Comparison of ENCODE assay signal across 20 cellular contexts in the genomic region with DNA sequence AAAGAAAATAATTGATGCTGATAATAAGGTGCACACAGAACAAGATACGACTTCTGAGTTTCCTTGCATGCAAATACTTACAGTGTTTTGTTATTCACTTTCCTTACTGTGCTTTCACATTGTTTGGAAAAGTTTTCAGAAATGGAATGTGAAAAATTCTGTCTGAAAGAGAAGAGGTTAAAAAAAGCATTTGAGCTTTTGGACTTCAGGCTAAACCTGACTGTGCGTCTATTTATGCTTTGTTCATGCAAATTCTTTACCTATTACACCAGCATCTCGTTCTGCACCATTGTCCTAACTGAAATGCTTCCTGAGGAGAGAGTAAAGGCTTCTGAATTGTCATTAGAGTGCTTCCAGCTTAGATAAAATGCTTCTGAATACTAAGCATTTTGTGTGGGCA.
A peak's percentile ranks its signal among the peaks of the same experiment; 100 is the strongest.
DNase-seq lines count a peak whose midpoint lies in the region; ATAC-seq and TF ChIP-seq lines count a peak whose summit lies in the region.
"Had no signal": no experiment of that assay in that cellular context is flagged by ENCODE, and none has a peak within 500 bp of the region (broad histone marks: within the 10 kb centered on the region; RNA-seq: fewer than 3 reads in every experiment).

No MANE protein-coding gene starts in this region.

- H3K18ac ChIP-seq in trophoblast cell (ENCODE audit: low read length) = no peak overlapping the region

- H3K36me3 Mint-ChIP-seq in stimulated activated naive B cell treated with anti-CD40 and anti-IgM and Interleukin-4, amounts not matched to agents 10 μg/mL and 1 μg/mL and 100 μg/mL, for 72 hours = no peaks in the 10 kb centered on the region
- H3K36me3 Mint-ChIP-seq: activated naive CD8-positive, alpha-beta T cell treated with anti-CD3 and anti-CD28 coated beads for 36 hours; immature natural killer cell had no signal

- H3K79me1 ChIP-seq in trophoblast cell (ENCODE audit: low read length) = peaks cover 4% of the 10 kb centered on the region

- H3K4me1 ChIP-seq in gastroesophageal sphincter (peaks cover 0 to 29% (median 10%) of the 10 kb centered on the region in 3 donors), trophoblast cell (ENCODE audit: control insufficient read depth in 1 of 2, insufficient read depth in 2 of 2, low read length in 2 of 2) (peaks cover 0 to 7% of the 10 kb centered on the region in 2 experiments)

- no peaks in the 10 kb centered on the region for H3K4me1 Mint-ChIP-seq in stimulated activated naive B cell treated with anti-CD40 and anti-IgM and Interleukin-4, amounts not matched to agents 10 μg/mL and 1 μg/mL and 100 μg/mL, for 72 hours
- H3K4me1 Mint-ChIP-seq: activated naive CD8-positive, alpha-beta T cell treated with anti-CD3 and anti-CD28 coated beads for 36 hours; immature natural killer cell had no signal

- ATAC-seq in gastroesophageal sphincter (no peak), GM19328 (IDR thresholded peaks at IDR 0.05; ENCODE audit: unreplicated experiment) (no peak)
- ATAC-seq in stimulated activated naive B cell treated with anti-CD40 and anti-IgM and Interleukin-4, amounts not matched to agents 10 μg/mL and 1 μg/mL and 100 μg/mL, for 72 hours (replicated peaks) = no peak
- ATAC-seq: activated T-cell treated with anti-CD3 and anti-CD28 coated beads, Interleukin-2, amount 50 U/mL, for 72 hours had no signal

- H4K12ac ChIP-seq in trophoblast cell (ENCODE audit: low read depth, low read length) = no peak overlapping the region

- H3K27ac Mint-ChIP-seq in stimulated activated naive B cell treated with anti-CD40 and anti-IgM and Interleukin-4, amounts not matched to agents 10 μg/mL and 1 μg/mL and 100 μg/mL, for 72 hours = no peak overlapping the region
- H3K27ac Mint-ChIP-seq: activated naive CD8-positive, alpha-beta T cell treated with anti-CD3 and anti-CD28 coated beads for 36 hours; activated T-cell treated with anti-CD3 and anti-CD28 coated beads, Interleukin-2, amount 50 U/mL, for 72 hours; immature natural killer cell had no signal

- H3K23ac ChIP-seq in trophoblast cell (ENCODE audit: low read length) = no peak overlapping the region

- no peaks in the 10 kb centered on the region for H3K27me3 Mint-ChIP-seq in stimulated activated naive B cell treated with anti-CD40 and anti-IgM and Interleukin-4, amounts not matched to agents 10 μg/mL and 1 μg/mL and 100 μg/mL, for 72 hours

- H3K9me3 ChIP-seq in gastroesophageal sphincter = no peaks in the 10 kb centered on the region
- H3K9me3 ChIP-seq in trophoblast cell (ENCODE audit: insufficient read depth, low read depth, low read length) = no peaks in the 10 kb centered on the region
- H3K9me3 ChIP-seq: BLaER1 treated with 17β-estradiol and CSF1 and Interleukin-3, amounts not matched to agents 10 nM and 100 nM; MG63 had no signal

- DNase-seq in HCEC 1CT = peak; percentile 27
- DNase-seq in amniotic epithelial cell (ENCODE audit: low read depth) = peak; percentile 45
- DNase-seq in trophoblast cell = peak; percentile 53 to 95
- no peak for DNase-seq in medulla oblongata (ENCODE audit: extremely low spot score)
- no peak for DNase-seq in stimulated activated naive B cell treated with anti-CD40 and anti-IgM and Interleukin-4, amounts not matched to agents 10 μg/mL and 1 μg/mL and 100 μg/mL, for 72 hours
- DNase-seq in effector CD8-positive, alpha-beta T cell (lab: John Stamatoyannopoulos, UW) = no peak
- DNase-seq: activated CD4-positive, alpha-beta T cell treated with anti-CD3 and anti-CD28 coated beads, Interleukin-2, amount 50 U/mL, for 48 hours; activated naive CD8-positive, alpha-beta T cell treated with anti-CD3 and anti-CD28 coated beads for 36 hours; activated T-cell treated with anti-CD3 and anti-CD28 coated beads, Interleukin-2, amount 50 U/mL, for 72 hours; cerebellar nuclear complex; DMS153; immature natural killer cell; MG63; NCI-H1930; occipital lobe; stimulated activated CD4-positive, alpha-beta T cell treated with anti-CD3 and anti-CD28 coated beads, Interleukin-4, amount 100 ng/mL, for 1 hour; stimulated activated CD8-positive, alpha-beta memory T cell treated with anti-CD3 and anti-CD28 coated beads, Interleukin-4, amount 100 ng/mL, for 48 hours had no signal

- no peak overlapping the region for H3K9ac ChIP-seq in trophoblast cell (ENCODE audit: low read length)
- H3K9ac ChIP-seq: BLaER1 treated with 17β-estradiol and CSF1 and Interleukin-3, amounts not matched to agents 10 nM and 100 nM had no signal

- no peak overlapping the region for H2BK12ac ChIP-seq in trophoblast cell (ENCODE audit: low read length)

- no peak overlapping the region for H3K4me3 ChIP-seq in gastroesophageal sphincter
- H3K4me3 ChIP-seq in trophoblast cell (ENCODE audit: low read depth, low read length) = no peak overlapping the region
- H3K4me3 ChIP-seq: BLaER1 treated with 17β-estradiol and CSF1 and Interleukin-3, amounts not matched to agents 10 nM and 100 nM; MG63 had no signal

- H3K79me2 ChIP-seq in trophoblast cell (ENCODE audit: control insufficient read depth, insufficient read depth, low read length, poor library complexity) = no peaks in the 10 kb centered on the region

- no peak overlapping the region for H2BK120ac ChIP-seq in trophoblast cell (ENCODE audit: insufficient read depth, low read length, poor library complexity)

- no peak overlapping the region for H3K14ac ChIP-seq in trophoblast cell (ENCODE audit: low read length)

- WGBS in gastroesophageal sphincter (ENCODE audit: low coverage in 1 of 2), 2 donors = 13 to 19% methylated on average over 3 of the region's 3 CpGs
- no CpG with 5 or more reads among the region's 3 CpGs for WGBS in trophoblast cell (ENCODE audit: extremely low coverage, insufficient coverage, insufficient read length)

- TF ChIP-seq EP300 in gastroesophageal sphincter (IDR thresholded peaks at IDR 0.05) = no peak

- TF ChIP-seq POLR2A in gastroesophageal sphincter (IDR thresholded peaks at IDR 0.05) = no peak

- H3K4me3 Mint-ChIP-seq in stimulated activated naive B cell treated with anti-CD40 and anti-IgM and Interleukin-4, amounts not matched to agents 10 μg/mL and 1 μg/mL and 100 μg/mL, for 72 hours = no peak overlapping the region
- H3K4me3 Mint-ChIP-seq: activated naive CD8-positive, alpha-beta T cell treated with anti-CD3 and anti-CD28 coated beads for 36 hours; activated T-cell treated with anti-CD3 and anti-CD28 coated beads, Interleukin-2, amount 50 U/mL, for 72 hours; immature natural killer cell had no signal

- no peak overlapping the region for H4K8ac ChIP-seq in trophoblast cell (ENCODE audit: low read depth, low read length)

- no peak overlapping the region for H2BK5ac ChIP-seq in trophoblast cell (ENCODE audit: low read depth, low read length, poor library complexity)

- no peak overlapping the region for H2AFZ ChIP-seq in trophoblast cell (ENCODE audit: insufficient read depth, low read length, poor library complexity)

- no peaks in the 10 kb centered on the region for H3K9me3 Mint-ChIP-seq in stimulated activated naive B cell treated with anti-CD40 and anti-IgM and Interleukin-4, amounts not matched to agents 10 μg/mL and 1 μg/mL and 100 μg/mL, for 72 hours
- H3K9me3 Mint-ChIP-seq: activated naive CD8-positive, alpha-beta T cell treated with anti-CD3 and anti-CD28 coated beads for 36 hours had no signal

- peak overlapping the region; percentile 56 to 76 (median 66) for H3K27ac ChIP-seq in gastroesophageal sphincter
- peak overlapping the region; percentile 89 for H3K27ac ChIP-seq in trophoblast cell (ENCODE audit: low read depth, low read length)
- H3K27ac ChIP-seq: BLaER1 treated with 17β-estradiol and CSF1 and Interleukin-3, amounts not matched to agents 10 nM and 100 nM had no signal

- no peak overlapping the region for H2AK5ac ChIP-seq in trophoblast cell (ENCODE audit: low read length)

- H3K36me3 ChIP-seq in gastroesophageal sphincter = no peaks in the 10 kb centered on the region
- H3K36me3 ChIP-seq in trophoblast cell (ENCODE audit: control insufficient read depth in 1 of 2, insufficient read depth in 2 of 2, low read length in 2 of 2) = no peaks in the 10 kb centered on the region
- H3K36me3 ChIP-seq: BLaER1 treated with 17β-estradiol and CSF1 and Interleukin-3, amounts not matched to agents 10 nM and 100 nM; MG63 had no signal

- no peak overlapping the region for H3K4me2 ChIP-seq in trophoblast cell (ENCODE audit: low read length)
- H3K4me2 ChIP-seq: BLaER1 treated with 17β-estradiol and CSF1 and Interleukin-3, amounts not matched to agents 10 nM and 100 nM had no signal

- H3K27me3 ChIP-seq in gastroesophageal sphincter (no peaks in the 10 kb centered on the region), trophoblast cell (ENCODE audit: insufficient read depth, low read length) (no peaks in the 10 kb centered on the region)
- H3K27me3 ChIP-seq: BLaER1 treated with 17β-estradiol and CSF1 and Interleukin-3, amounts not matched to agents 10 nM and 100 nM; MG63 had no signal

- H4K91ac ChIP-seq in trophoblast cell (ENCODE audit: low read depth, low read length) = no peak overlapping the region

- no peak overlapping the region for H3K4ac ChIP-seq in trophoblast cell (ENCODE audit: low read depth, low read length)

- TF ChIP-seq CTCF in gastroesophageal sphincter (IDR thresholded peaks at IDR 0.05) = no peak

Comparison
In these comparisons a context has a peak if more than half of its experiments do, and no peak if none do; other contexts are left out.
1. DNase-seq: peak in HCEC 1CT (single experiment), amniotic epithelial cell (single experiment) and trophoblast cell (2 of 2); none in medulla oblongata (single experiment), stimulated activated naive B cell treated with anti-CD40 and anti-IgM and Interleukin-4, amounts not matched to agents 10 μg/mL and 1 μg/mL and 100 μg/mL, for 72 hours (single experiment) and effector CD8-positive, alpha-beta T cell (single experiment).